Comparison of ENCODE assay signal across 9 cellular contexts in the genomic region with DNA sequence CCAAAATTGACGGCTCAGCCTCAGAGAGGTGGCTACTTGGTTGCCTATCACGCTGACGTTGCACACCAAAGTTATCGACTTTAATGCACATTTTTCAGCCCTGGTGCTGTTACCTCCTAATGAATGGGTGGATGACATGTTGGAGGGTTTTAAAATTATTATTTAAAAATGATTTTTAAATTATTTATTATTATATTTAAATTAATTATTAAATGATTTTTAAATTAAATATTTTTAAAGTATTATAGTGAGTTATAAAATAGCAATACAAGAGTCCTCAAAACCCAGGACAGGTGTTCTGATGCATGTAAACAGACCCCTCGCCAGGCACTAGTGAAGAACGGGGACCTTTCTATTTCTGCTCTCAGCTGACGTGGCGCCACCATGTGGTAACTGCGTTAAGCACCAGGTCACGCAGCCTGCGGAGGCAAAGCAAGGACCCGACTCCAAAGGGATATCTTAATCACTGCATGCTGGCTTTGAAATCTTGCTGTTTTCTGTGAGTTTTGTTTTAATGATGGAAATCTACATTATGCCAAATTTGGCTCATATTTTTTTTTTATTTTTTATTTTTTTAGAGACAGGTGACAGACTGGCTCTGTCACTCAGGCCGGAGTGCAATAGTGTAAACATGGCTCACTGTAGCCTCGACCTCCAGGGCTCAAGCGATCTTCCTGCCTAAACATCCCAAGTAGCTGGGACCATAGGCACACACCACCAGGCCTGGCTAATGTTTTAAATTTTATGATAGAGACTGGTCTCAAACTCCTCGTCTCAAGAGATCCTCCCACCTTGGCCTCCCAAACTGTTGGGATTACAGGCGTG. TPM values are rescaled to one million over a fixed set of nuclear protein-coding genes. Genes with fewer than 3 reads are reported as not detected.
A peak's percentile ranks its signal among the peaks of the same experiment; 100 is the strongest.
DNase-seq lines count a peak whose midpoint lies in the region; ATAC-seq and TF ChIP-seq lines count a peak whose summit lies in the region.
"Had no signal": no experiment of that assay in that cellular context is flagged by ENCODE, and none has a peak within 500 bp of the region (broad histone marks: within the 10 kb centered on the region; RNA-seq: fewer than 3 reads in every experiment).

No MANE protein-coding gene starts in this region.

- DNase-seq in DMS53 (lab: John Stamatoyannopoulos, UW) (peak; percentile 86), RKO (ENCODE audit: low spot score) (peak; percentile 54), cardiac septum (ENCODE audit: low spot score) (peak; percentile 80), retinal pigment epithelial cell (ENCODE audit: low read depth) (peak; percentile 19)
- peak; percentile 80 for DNase-seq in activated effector memory CD4-positive, alpha-beta T cell treated with anti-CD3 and anti-CD28 coated beads, Interleukin-2, amount 50 U/mL, for 16 hours

- TF ChIP-seq CTCF in LNCAP (IDR thresholded peaks at IDR 0.05): peak; percentile 56
- peak; percentile 90 for TF ChIP-seq CTCF in retinal pigment epithelial cell (conservative IDR thresholded peaks at IDR 0.05; ENCODE audit: low read depth, low read length)

- no peak for ATAC-seq in HG03175 (IDR thresholded peaks at IDR 0.05; ENCODE audit: unreplicated experiment)
- ATAC-seq in HG03108 (IDR thresholded peaks at IDR 0.05; ENCODE audit: unreplicated experiment): no peak

- intact Hi-C loops in cardiac septum (cut with DNase I): loop anchor here (5.0 kb wide), 1 partner anchor 179 kb away; no protein-coding TSS in a partner anchor

- no peak overlapping the region for H3K4me3 ChIP-seq in retinal pigment epithelial cell (ENCODE audit: low read length)
- H3K4me3 ChIP-seq: SK-N-MC had no signal

RNA-seq across cellular contexts. Expression of a gene that starts 22.6 kb away (rescaled TPM):
- 10.6 TPM for total RNA-seq in cardiac septum

RNA-seq across cellular contexts. Expression of a gene that starts 25.2 kb away (rescaled TPM):
- total RNA-seq in cardiac septum: 11.0 TPM

RNA-seq across cellular contexts. Expression of a gene that starts 25.5 kb away (rescaled TPM):
- not detected for total RNA-seq in cardiac septum

RNA-seq across cellular contexts. Expression of a gene that starts 44.9 kb away (rescaled TPM):
- not detected for total RNA-seq in cardiac septum

Comparison
In these comparisons a context has a peak if more than half of its experiments do, and no peak if none do; other contexts are left out.
1. DNase-seq: peak in every context shown above with its lines; median percentile 86 in DMS53; 80 in activated effector memory CD4-positive, alpha-beta T cell treated with anti-CD3 and anti-CD28 coated beads, Interleukin-2, amount 50 U/mL, for 16 hours; 80 in cardiac septum; 54 in RKO; 19 in retinal pigment epithelial cell.